Comparison of ENCODE assay signal across 15 cellular contexts in genomic region chr9:133051966-133052539, GRCh38. TPM values are rescaled to one million over a fixed set of nuclear protein-coding genes. Genes with fewer than 3 reads are reported as not detected.
DNase-seq lines count a peak whose midpoint lies in the region; ATAC-seq and TF ChIP-seq lines count a peak whose summit lies in the region.
"Had no signal": no experiment of that assay in that cellular context is flagged by ENCODE, and none has a peak within 500 bp of the region (broad histone marks: within the 10 kb centered on the region; RNA-seq: fewer than 3 reads in every experiment).

No MANE protein-coding gene starts in this region.

- no peak overlapping the region for H3K14ac ChIP-seq in neuronal stem cell (ENCODE audit: low read length)

- no peak overlapping the region for H2AFZ ChIP-seq in neuronal stem cell (ENCODE audit: low read length)
- H2AFZ ChIP-seq: GM23248 had no signal

- H4K8ac ChIP-seq in neuronal stem cell (ENCODE audit: low read depth, low read length): peak overlapping the region; percentile 32

- no peaks in the 10 kb centered on the region for H3K27me3 Mint-ChIP-seq in CD8-positive, alpha-beta T cell (ENCODE audit: low read depth)
- H3K27me3 Mint-ChIP-seq: CD4-positive, alpha-beta T cell had no signal

- H3K4ac ChIP-seq in neuronal stem cell (ENCODE audit: low read length): no peak overlapping the region

- H2AK5ac ChIP-seq in neuronal stem cell (ENCODE audit: low read depth, low read length): no peak overlapping the region

- peaks cover 69% of the 10 kb centered on the region for H3K36me3 Mint-ChIP-seq in CD8-positive, alpha-beta T cell

- no peaks in the 10 kb centered on the region for H3K27me3 ChIP-seq in dorsolateral prefrontal cortex
- no peaks in the 10 kb centered on the region for H3K27me3 ChIP-seq in neuronal stem cell (ENCODE audit: control insufficient read depth in 3 of 3, insufficient read depth in 3 of 3, low read depth in 1 of 3, low read length in 3 of 3)
- no peaks in the 10 kb centered on the region for H3K27me3 ChIP-seq in CD8-positive, alpha-beta T cell (ENCODE audit: insufficient read depth, low read length)

- no peak overlapping the region for H2BK120ac ChIP-seq in neuronal stem cell (ENCODE audit: low read depth, low read length)

- H3K4me3 ChIP-seq in dorsolateral prefrontal cortex: no peak overlapping the region
- H3K4me3 ChIP-seq in neuronal stem cell (ENCODE audit: low read length in 2 of 2): peak overlapping the region in 1 of 2 donors; percentile 50
- no peak overlapping the region for H3K4me3 ChIP-seq in CD8-positive, alpha-beta T cell (ENCODE audit: low read depth, low read length)
- H3K4me3 ChIP-seq: GM23248 had no signal

- intact Hi-C loops in dorsolateral prefrontal cortex (cut with DNase I): loop anchor here (2.0 to 5.0 kb wide), 3 partner anchors 50 to 95 kb away; no protein-coding TSS in a partner anchor
- intact Hi-C loops in CD8-positive, alpha-beta T cell (cut with DNase I, micrococcal nuclease): no loop called here

- no peak overlapping the region for H3K27ac Mint-ChIP-seq in CD8-positive, alpha-beta T cell
- H3K27ac Mint-ChIP-seq: CD4-positive, alpha-beta T cell had no signal

- WGBS in neuronal stem cell (ENCODE audit: extremely low coverage in 2 of 2, insufficient read length in 2 of 2, insufficient replicate concordance in 1 of 2), 2 donors: no CpG with 5 or more reads among the region's 9 CpGs

- no peaks in the 10 kb centered on the region for H3K4me1 ChIP-seq in neuronal stem cell (ENCODE audit: control insufficient read depth in 2 of 2, insufficient read depth in 1 of 2, low read depth in 1 of 2, low read length in 2 of 2)
- peaks cover 11% of the 10 kb centered on the region for H3K4me1 ChIP-seq in CD8-positive, alpha-beta T cell (ENCODE audit: insufficient read depth, low read length)

- H3K36me3 ChIP-seq in neuronal stem cell (replicated peaks in 1 of 2; ENCODE audit: control insufficient read depth in 2 of 2, insufficient read depth in 2 of 2, low read length in 2 of 2): peaks cover 65 to 97% of the 10 kb centered on the region in 2 donors
- peaks cover 17% of the 10 kb centered on the region for H3K36me3 ChIP-seq in CD8-positive, alpha-beta T cell (ENCODE audit: insufficient read depth, low read length)

- no peak overlapping the region for H3K23ac ChIP-seq in neuronal stem cell (ENCODE audit: low read depth, low read length, poor library complexity)

- no peak overlapping the region for H2BK12ac ChIP-seq in neuronal stem cell (ENCODE audit: low read length)

- H3K4me1 Mint-ChIP-seq in CD8-positive, alpha-beta T cell (ENCODE audit: low read depth): peaks cover 6% of the 10 kb centered on the region

- H2BK15ac ChIP-seq in neuronal stem cell (ENCODE audit: low read length): no peak overlapping the region

- peak overlapping the region; percentile 49 for H3K27ac ChIP-seq in RWPE1
- H3K27ac ChIP-seq in dorsolateral prefrontal cortex: peak overlapping the region in 40 of 59 donors; percentile 17 to 98 (median 92)
- H3K27ac ChIP-seq in neuronal stem cell (replicated peaks; ENCODE audit: low read length): no peak overlapping the region
- H3K27ac ChIP-seq in temporal lobe (ENCODE audit: low read depth, low read length): peak overlapping the region; percentile 91
- H3K27ac ChIP-seq in CD8-positive, alpha-beta T cell (ENCODE audit: low read depth, low read length): no peak overlapping the region
- H3K27ac ChIP-seq: C4-2B, GM23248 had no signal

- H3K9ac ChIP-seq in neuronal stem cell (ENCODE audit: low read depth, low read length, poor library complexity): no peak overlapping the region
- H3K9ac ChIP-seq: GM23248 had no signal

- H3K9me3 ChIP-seq in neuronal stem cell (replicated peaks in 1 of 2; ENCODE audit: control insufficient read depth in 2 of 2, insufficient read depth in 1 of 2, low read depth in 1 of 2, low read length in 2 of 2): no peaks in the 10 kb centered on the region
- no peaks in the 10 kb centered on the region for H3K9me3 ChIP-seq in CD8-positive, alpha-beta T cell (ENCODE audit: low read length)

- no peak overlapping the region for H2BK5ac ChIP-seq in neuronal stem cell (ENCODE audit: low read length)

- H3K18ac ChIP-seq in neuronal stem cell (ENCODE audit: low read length): no peak overlapping the region

- no peak for ATAC-seq in GM18873 (IDR thresholded peaks at IDR 0.05; ENCODE audit: low FRiP score, unreplicated experiment)
- no peak for ATAC-seq in CD8-positive, alpha-beta T cell

- DNase-seq in RWPE1 (ENCODE audit: low spot score) (no peak), dorsolateral prefrontal cortex (no peak), neuronal stem cell (ENCODE audit: low spot score) (no peak), glomerular visceral epithelial cell (ENCODE audit: extremely low spot score) (no peak)
- no peak for DNase-seq in CD8-positive, alpha-beta T cell
- DNase-seq: ACHN; CD4-positive, alpha-beta T cell; DMS153; DMS79 treated with DMSO at 0.1 percent for 48 hours; GF-D8; GM23248; HCEC 1CT had no signal

- H4K91ac ChIP-seq in neuronal stem cell (ENCODE audit: low read depth, low read length, poor library complexity): no peak overlapping the region

- POLR2A ChIA-PET in RWPE1 (lab: Yijun Ruan, JAX; ENCODE audit: low non-redundant PET): no interaction called here
- POLR2A ChIA-PET in CD8-positive, alpha-beta T cell (lab: Charles Lee): no interaction called here

- H3K79me1 ChIP-seq in neuronal stem cell (ENCODE audit: low read depth, low read length): peaks cover 7% of the 10 kb centered on the region

- CTCF ChIA-PET in RWPE1 (lab: Yijun Ruan, JAX): interaction anchor here (0.6 to 1.6 kb wide), 3 partner anchors 9 to 92 kb away, joined by 3 to 4 read pairs (median 3); no protein-coding TSS in a partner anchor
- CTCF ChIA-PET in CD8-positive, alpha-beta T cell (lab: Charles Lee): no interaction called here

- TF ChIP-seq CTCF in RWPE1 (conservative IDR thresholded peaks at IDR 0.05; ENCODE audit: low read depth): no peak
- no peak for TF ChIP-seq CTCF in dorsolateral prefrontal cortex (IDR thresholded peaks at IDR 0.05 in 54 of 56, conservative IDR thresholded peaks at IDR 0.05 in 2 of 56; ENCODE audit: low read depth in 1 of 56, partially characterized antibody in 56 of 56)
- no peak for TF ChIP-seq CTCF in CD8-positive, alpha-beta T cell (IDR thresholded peaks at IDR 0.05)

- no peaks in the 10 kb centered on the region for H3K9me3 Mint-ChIP-seq in CD8-positive, alpha-beta T cell
- H3K9me3 Mint-ChIP-seq: CD4-positive, alpha-beta T cell had no signal

- H3K4me2 ChIP-seq in neuronal stem cell (ENCODE audit: insufficient read depth, low read length, poor library complexity, severe bottlenecking): no peak overlapping the region

- no peak overlapping the region for H3K4me3 Mint-ChIP-seq in CD8-positive, alpha-beta T cell
- H3K4me3 Mint-ChIP-seq: CD4-positive, alpha-beta T cell had no signal

RNA-seq across cellular contexts. Expression of gene CEL, which starts 9.7 kb away (rescaled TPM):
- total RNA-seq in dorsolateral prefrontal cortex: 1 to 10 TPM in 107 of 120 experiments, under 1 TPM in 13; 0.64 to 7.6 (median 2.1) TPM
- 3.7 TPM for polyA plus RNA-seq in neuronal stem cell (2013, experiment 1 of 2)
- polyA plus RNA-seq in neuronal stem cell (2013, experiment 2 of 2): 4.0 TPM
- 0.49 TPM for total RNA-seq in temporal lobe
- total RNA-seq in CD8-positive, alpha-beta T cell: under 1 TPM; 0.19 to 0.30 TPM
- polyA plus RNA-seq: GM23248 had no signal

RNA-seq across cellular contexts. Expression of gene GTF3C5, which starts 21.3 kb away (rescaled TPM):
- total RNA-seq in dorsolateral prefrontal cortex (10 to 100 TPM; 37.5 to 98.9 (median 61.0) TPM), temporal lobe (23.8 TPM)
- polyA plus RNA-seq in neuronal stem cell (2013, experiment 1 of 2): 61.8 TPM
- polyA plus RNA-seq in neuronal stem cell (2013, experiment 2 of 2): 62.4 TPM
- 10 to 100 TPM; 54.1 to 58.7 TPM for total RNA-seq in CD8-positive, alpha-beta T cell

Comparison
In these comparisons a context has a peak if more than half of its experiments do, and no peak if none do; other contexts are left out.
1. H3K27ac ChIP-seq: peak in RWPE1 (single experiment), dorsolateral prefrontal cortex (40 of 59) and temporal lobe (single experiment); none in neuronal stem cell (single experiment) and CD8-positive, alpha-beta T cell (single experiment).
2. intact Hi-C loops: an anchor here in dorsolateral prefrontal cortex (2.0 to 5.0 kb wide); none called in CD8-positive, alpha-beta T cell.